17 cellular contexts compared by ENCODE assay signal in genomic region chr17:34817252-34817651, GRCh38.
DNase-seq lines count a peak whose midpoint lies in the region; ATAC-seq and TF ChIP-seq lines count a peak whose summit lies in the region.
"Had no signal": no experiment of that assay in that cellular context is flagged by ENCODE, and none has a peak within 500 bp of the region (broad histone marks: within the 10 kb centered on the region; RNA-seq: fewer than 3 reads in every experiment).

No MANE protein-coding gene starts in this region.

- H3K4me1 ChIP-seq in CD4-positive, CD25-positive, alpha-beta regulatory T cell (ENCODE audit: control insufficient read depth, insufficient read depth, low read length, poor library complexity, severe bottlenecking), result no peaks in the 10 kb centered on the region
- peaks cover 28% of the 10 kb centered on the region for H3K4me1 ChIP-seq in HUES48 (ENCODE audit: control insufficient read depth, insufficient read depth, low read length)
- H3K4me1 ChIP-seq in trophoblast cell (ENCODE audit: control insufficient read depth in 1 of 2, insufficient read depth in 2 of 2, low read length in 2 of 2), result peaks cover 47 to 54% of the 10 kb centered on the region in 2 experiments
- H3K4me1 ChIP-seq in ascending aorta, result no peaks in the 10 kb centered on the region
- H3K4me1 ChIP-seq: A549, BLaER1, Caco-2 had no signal

- H3K27me3 Mint-ChIP-seq in CD4-positive, CD25-positive, alpha-beta regulatory T cell, result peaks cover 16% of the 10 kb centered on the region

- no peak overlapping the region for H4K8ac ChIP-seq in trophoblast cell (ENCODE audit: low read depth, low read length)

- no peak overlapping the region for H3K4me2 ChIP-seq in trophoblast cell (ENCODE audit: low read length)
- H3K4me2 ChIP-seq: A549, BLaER1 had no signal

- peaks cover 2% of the 10 kb centered on the region for H3K79me2 ChIP-seq in trophoblast cell (ENCODE audit: control insufficient read depth, insufficient read depth, low read length, poor library complexity)

- no peak for DNase-seq in CD4-positive, CD25-positive, alpha-beta regulatory T cell
- no peak for DNase-seq in trophoblast cell
- DNase-seq in NCI-H2196 (lab: John Stamatoyannopoulos, UW; ENCODE audit: unreplicated experiment), result no peak
- no peak for DNase-seq in ascending aorta (ENCODE audit: low spot score in 2 of 2)
- DNase-seq: BE2C; C1 segment of cervical spinal cord; Caco-2; Calu3; CD4-positive, alpha-beta T cell; CD8-positive, alpha-beta T cell; GF-D8 had no signal

- H3K9ac ChIP-seq in HUES48 (ENCODE audit: low read depth, low read length) (no peak overlapping the region), trophoblast cell (ENCODE audit: low read length) (no peak overlapping the region)
- H3K9ac ChIP-seq: BLaER1 had no signal

- H3K4me3 Mint-ChIP-seq in CD4-positive, CD25-positive, alpha-beta regulatory T cell, result no peak overlapping the region
- H3K4me3 Mint-ChIP-seq: CD14-positive monocyte; CD4-positive, alpha-beta T cell; CD8-positive, alpha-beta T cell had no signal

- H2BK5ac ChIP-seq in trophoblast cell (ENCODE audit: low read depth, low read length, poor library complexity), result peak overlapping the region; percentile 59

- H2AK5ac ChIP-seq in trophoblast cell (ENCODE audit: low read length), result peak overlapping the region; percentile 78

- H3K36me3 Mint-ChIP-seq in CD4-positive, CD25-positive, alpha-beta regulatory T cell, result no peaks in the 10 kb centered on the region
- H3K36me3 Mint-ChIP-seq: CD14-positive monocyte; CD8-positive, alpha-beta T cell had no signal

- H3K4me3 ChIP-seq in CD4-positive, CD25-positive, alpha-beta regulatory T cell (ENCODE audit: low read depth, low read length), result no peak overlapping the region
- H3K4me3 ChIP-seq in HUES48 (ENCODE audit: low read depth, low read length) (no peak overlapping the region), trophoblast cell (ENCODE audit: low read depth, low read length) (no peak overlapping the region), ascending aorta (no peak overlapping the region)
- H3K4me3 ChIP-seq: A549, BLaER1 had no signal

- H3K9me3 ChIP-seq in CD4-positive, CD25-positive, alpha-beta regulatory T cell (ENCODE audit: control insufficient read depth in 2 of 2, low read length in 2 of 2), result no peaks in the 10 kb centered on the region
- H3K9me3 ChIP-seq in HUES48 (ENCODE audit: control insufficient read depth, insufficient read depth, low read length) (no peaks in the 10 kb centered on the region), trophoblast cell (ENCODE audit: insufficient read depth, low read depth, low read length) (no peaks in the 10 kb centered on the region), ascending aorta (no peaks in the 10 kb centered on the region)
- H3K9me3 ChIP-seq: A549, BE2C, BLaER1, Caco-2 had no signal

- no peak for ATAC-seq in CD4-positive, CD25-positive, alpha-beta regulatory T cell (ENCODE audit: low read depth in 2 of 2)
- ATAC-seq in HG02885 (IDR thresholded peaks at IDR 0.05; ENCODE audit: poor library complexity, unreplicated experiment), result no peak
- ATAC-seq: A549; CD8-positive, alpha-beta T cell had no signal

- peak overlapping the region in 2 of 3 donors; percentile 52 to 82 for H3K27ac Mint-ChIP-seq in CD4-positive, CD25-positive, alpha-beta regulatory T cell
- H3K27ac Mint-ChIP-seq: CD14-positive monocyte; CD4-positive, alpha-beta T cell; CD8-positive, alpha-beta T cell had no signal

- no peak overlapping the region for H2AFZ ChIP-seq in trophoblast cell (ENCODE audit: insufficient read depth, low read length, poor library complexity)

- H4K91ac ChIP-seq in trophoblast cell (ENCODE audit: low read depth, low read length), result peak overlapping the region; percentile 79

- H3K23ac ChIP-seq in trophoblast cell (ENCODE audit: low read length), result no peak overlapping the region

- peaks cover 19% of the 10 kb centered on the region for H3K79me1 ChIP-seq in trophoblast cell (ENCODE audit: low read length)

- no peak overlapping the region for H3K27ac ChIP-seq in CD4-positive, CD25-positive, alpha-beta regulatory T cell (ENCODE audit: insufficient read depth, low read length, poor library complexity, severe bottlenecking)
- H3K27ac ChIP-seq in HUES48 (ENCODE audit: low read depth, low read length), result peak overlapping the region; percentile 16
- H3K27ac ChIP-seq in trophoblast cell (ENCODE audit: low read depth, low read length), result peak overlapping the region; percentile 63
- no peak overlapping the region for H3K27ac ChIP-seq in ascending aorta
- H3K27ac ChIP-seq: 22Rv1, A549, BLaER1 had no signal

- peaks cover 0 to 1% (median 0%) of the 10 kb centered on the region in 7 donors for H3K9me3 Mint-ChIP-seq in CD4-positive, CD25-positive, alpha-beta regulatory T cell
- H3K9me3 Mint-ChIP-seq: CD14-positive monocyte; CD4-positive, alpha-beta T cell; CD8-positive, alpha-beta T cell had no signal

- peak overlapping the region; percentile 54 for H2BK120ac ChIP-seq in trophoblast cell (ENCODE audit: insufficient read depth, low read length, poor library complexity)

- intact Hi-C loops in ascending aorta (cut with DNase I), result no loop called here

- no peak overlapping the region for H4K12ac ChIP-seq in trophoblast cell (ENCODE audit: low read depth, low read length)

- peak overlapping the region; percentile 12 for H3K14ac ChIP-seq in trophoblast cell (ENCODE audit: low read length)

- no peaks in the 10 kb centered on the region for H3K27me3 ChIP-seq in CD4-positive, CD25-positive, alpha-beta regulatory T cell (ENCODE audit: control insufficient read depth, insufficient read depth, low read length)
- H3K27me3 ChIP-seq in HUES48 (ENCODE audit: control insufficient read depth, insufficient read depth, low read length) (peaks cover 46% of the 10 kb centered on the region), trophoblast cell (ENCODE audit: insufficient read depth, low read length) (no peaks in the 10 kb centered on the region), ascending aorta (no peaks in the 10 kb centered on the region)
- H3K27me3 ChIP-seq: BE2C, BLaER1 had no signal

- H3K18ac ChIP-seq in trophoblast cell (ENCODE audit: low read length), result no peak overlapping the region

- peak overlapping the region; percentile 6 for H3K4ac ChIP-seq in trophoblast cell (ENCODE audit: low read depth, low read length)

- no peak for TF ChIP-seq CTCF in ascending aorta (IDR thresholded peaks at IDR 0.05)

- H3K4me1 Mint-ChIP-seq in CD4-positive, CD25-positive, alpha-beta regulatory T cell, result peaks cover 0 to 15% (median 6%) of the 10 kb centered on the region in 4 donors
- H3K4me1 Mint-ChIP-seq: CD14-positive monocyte had no signal

- H2BK12ac ChIP-seq in trophoblast cell (ENCODE audit: low read length), result peak overlapping the region; percentile 41

- WGBS in trophoblast cell (ENCODE audit: extremely low coverage, insufficient coverage, insufficient read length), result no CpG with 5 or more reads among the region's 3 CpGs

- no peaks in the 10 kb centered on the region for H3K36me3 ChIP-seq in CD4-positive, CD25-positive, alpha-beta regulatory T cell (ENCODE audit: control insufficient read depth, insufficient read depth, low read length)
- H3K36me3 ChIP-seq in HUES48 (ENCODE audit: control insufficient read depth, insufficient read depth, low read length), result no peaks in the 10 kb centered on the region
- no peaks in the 10 kb centered on the region for H3K36me3 ChIP-seq in trophoblast cell (ENCODE audit: control insufficient read depth in 1 of 2, insufficient read depth in 2 of 2, low read length in 2 of 2)
- no peaks in the 10 kb centered on the region for H3K36me3 ChIP-seq in ascending aorta
- H3K36me3 ChIP-seq: BE2C, BLaER1 had no signal

Comparison
In these comparisons a context has a peak if more than half of its experiments do, and no peak if none do; other contexts are left out.
1. H3K27ac ChIP-seq: peak in HUES48 (single experiment) and trophoblast cell (single experiment); none in CD4-positive, CD25-positive, alpha-beta regulatory T cell (single experiment) and ascending aorta (0 of 2).